Comparison of ENCODE assay signal across 8 cellular contexts in the genomic region with DNA sequence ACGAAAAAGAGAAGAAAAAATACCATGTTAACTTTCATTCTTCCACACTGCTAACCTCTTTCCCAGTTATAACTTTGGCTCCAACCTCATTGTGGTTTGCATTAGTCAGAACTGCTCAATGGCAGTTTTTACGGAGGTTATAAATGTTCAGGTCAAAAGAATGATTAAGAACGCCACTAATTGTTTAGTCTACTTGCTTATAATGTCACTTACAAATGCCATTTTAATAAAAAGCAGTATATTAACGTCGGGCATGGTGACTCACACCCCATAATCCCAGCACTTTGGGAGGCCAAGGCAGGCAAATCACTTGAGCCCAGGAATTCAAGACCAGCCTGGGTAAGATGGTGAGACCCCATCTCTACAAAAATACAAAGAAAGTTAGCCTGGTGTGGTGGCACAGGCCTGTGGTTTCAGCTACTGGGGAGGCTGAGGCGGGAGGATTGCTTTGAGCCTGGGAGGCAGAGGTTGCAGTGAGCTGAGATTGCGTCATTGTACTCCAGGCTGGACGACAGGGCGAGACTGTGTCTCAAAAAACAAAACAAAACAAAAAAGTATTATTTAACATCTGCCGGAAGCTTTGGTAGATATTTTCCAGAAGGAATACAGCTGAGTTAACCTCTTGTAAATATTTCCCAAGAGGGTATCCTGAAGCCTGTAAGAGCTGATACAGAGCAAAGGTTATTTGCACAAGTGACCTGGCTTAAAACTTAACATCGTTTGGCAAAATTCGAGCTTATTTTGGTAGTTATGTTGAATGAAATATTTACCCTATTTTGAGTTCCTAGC. TPM values are rescaled to one million over a fixed set of nuclear protein-coding genes. Genes with fewer than 3 reads are reported as not detected.
DNase-seq lines count a peak whose midpoint lies in the region; ATAC-seq, FAIRE-seq and TF ChIP-seq lines count a peak whose summit lies in the region.

No MANE protein-coding gene starts in this region.

- peaks cover 8% of the 10 kb centered on the region for H4K20me1 ChIP-seq in fibroblast of lung (ENCODE audit: control insufficient read depth, extremely low read depth, insufficient read depth, low read length)

- no peaks in the 10 kb centered on the region for H3K27me3 ChIP-seq in fibroblast of lung (ENCODE audit: control insufficient read depth, insufficient read depth, low read length)
- no peaks in the 10 kb centered on the region for H3K27me3 ChIP-seq in small intestine (ENCODE audit: control insufficient read depth in 2 of 2, insufficient read depth in 2 of 2, low read length in 2 of 2)

- no peak for FAIRE-seq in small intestine (lab: Jason Lieb, UNC)

- TF ChIP-seq CTCF in fibroblast of lung (conservative IDR thresholded peaks at IDR 0.05 in 1 of 2, IDR thresholded peaks at IDR 0.05 in 1 of 2; ENCODE audit: low read depth in 1 of 2, low read length in 2 of 2) = no peak

- peaks cover 5% of the 10 kb centered on the region for H3K79me2 ChIP-seq in fibroblast of lung (ENCODE audit: control insufficient read depth, insufficient read depth, low read length)

- H3K36me3 ChIP-seq in fibroblast of lung (ENCODE audit: control insufficient read depth, insufficient read depth, low read length) (no peaks in the 10 kb centered on the region), small intestine (ENCODE audit: control insufficient read depth in 2 of 2, insufficient read depth in 2 of 2, low read length in 2 of 2) (no peaks in the 10 kb centered on the region)

- H3K4me1 ChIP-seq in fibroblast of lung (ENCODE audit: control insufficient read depth, extremely low read depth, insufficient read depth, low read length) (peaks cover 7% of the 10 kb centered on the region), small intestine (ENCODE audit: control insufficient read depth in 2 of 2, insufficient read depth in 1 of 2, low read depth in 1 of 2, low read length in 1 of 2) (peaks cover 5 to 12% of the 10 kb centered on the region in 2 donors)

- H3K4me3 ChIP-seq in fibroblast of lung (replicated peaks in 1 of 4; ENCODE audit: control extremely low read depth in 1 of 4, insufficient read depth in 1 of 4, low read depth in 3 of 4, low read length in 4 of 4) (no peak overlapping the region), small intestine (ENCODE audit: low read depth in 1 of 2, low read length in 2 of 2) (no peak overlapping the region)

- H3K9ac ChIP-seq in fibroblast of lung (ENCODE audit: insufficient read depth, low read length) = no peak overlapping the region

- peak overlapping the region; percentile 37 for H3K4me2 ChIP-seq in fibroblast of lung (ENCODE audit: extremely low read depth, insufficient read depth, low read length)

- 40 to 50% (median 45%) methylated on average over 12 of the region's 12 CpGs for WGBS in small intestine, 3 donors

- H3K9me3 ChIP-seq in fibroblast of lung (ENCODE audit: control insufficient read depth, insufficient read depth, low read depth, low read length) (no peaks in the 10 kb centered on the region), small intestine (ENCODE audit: control insufficient read depth, low read depth) (no peaks in the 10 kb centered on the region)

- peak; percentile 84 for ATAC-seq in sciatic nerve
- ATAC-seq in GM19395 (IDR thresholded peaks at IDR 0.05; ENCODE audit: unreplicated experiment) = no peak

- DNase-seq in GM04504 (ENCODE audit: low read depth) (peak; percentile 93), SIG-M5 treated with dmso at 0.1 percent for 504 hours (lab: John Stamatoyannopoulos, UW; ENCODE audit: unreplicated experiment) (peak; percentile 52), fibroblast of lung (ENCODE audit: low read depth in 2 of 2) (peak; percentile 91 to 98), sciatic nerve (ENCODE audit: low spot score) (no peak), substantia nigra (lab: John Stamatoyannopoulos, UW) (no peak), NCI-H1417 (lab: John Stamatoyannopoulos, UW) (no peak), small intestine (no peak)

- intact Hi-C loops in sciatic nerve (cut with DNase I) = no loop called here

- H3K27ac ChIP-seq in fibroblast of lung (ENCODE audit: insufficient read depth, low read length) = no peak overlapping the region
- H3K27ac ChIP-seq in substantia nigra (ENCODE audit: low read depth, low read length, poor library complexity, severe bottlenecking) = no peak overlapping the region
- H3K27ac ChIP-seq in small intestine (ENCODE audit: low read depth in 1 of 2, low read length in 1 of 2) = peak overlapping the region in 1 of 2 donors; percentile 57

- no peak overlapping the region for H2AFZ ChIP-seq in fibroblast of lung (ENCODE audit: low read length)

RNA-seq across cellular contexts. Expression of a gene that starts 5.1 kb away (rescaled TPM):
- total RNA-seq in fibroblast of lung (18.0 and 22.1 TPM in 2 replicates), sciatic nerve (44.2 TPM)
- polyA plus RNA-seq in fibroblast of lung (12.8 and 15.9 TPM in 2 replicates), small intestine (10 to 100 TPM in 1 of 3 donors, 1 to 10 TPM in 2; 7.6 to 14.1 (median 9.4) TPM)
- 11.0 and 12.9 TPM in 2 replicates for polyA plus RNA-seq in fibroblast of lung (2012)
- polyA minus RNA-seq in fibroblast of lung (ENCODE audit: low replicate concordance) = 0.63 and 3.1 TPM in 2 replicates

Comparison
In these comparisons a context has a peak if more than half of its experiments do, and no peak if none do; other contexts are left out.
1. DNase-seq: peak in GM04504 (single experiment), SIG-M5 treated with dmso at 0.1 percent for 504 hours (single experiment) and fibroblast of lung (2 of 2); none in sciatic nerve (single experiment), substantia nigra (0 of 49), NCI-H1417 (0 of 3) and small intestine (single experiment).